8 cellular contexts compared by ENCODE assay signal in the genomic region with DNA sequence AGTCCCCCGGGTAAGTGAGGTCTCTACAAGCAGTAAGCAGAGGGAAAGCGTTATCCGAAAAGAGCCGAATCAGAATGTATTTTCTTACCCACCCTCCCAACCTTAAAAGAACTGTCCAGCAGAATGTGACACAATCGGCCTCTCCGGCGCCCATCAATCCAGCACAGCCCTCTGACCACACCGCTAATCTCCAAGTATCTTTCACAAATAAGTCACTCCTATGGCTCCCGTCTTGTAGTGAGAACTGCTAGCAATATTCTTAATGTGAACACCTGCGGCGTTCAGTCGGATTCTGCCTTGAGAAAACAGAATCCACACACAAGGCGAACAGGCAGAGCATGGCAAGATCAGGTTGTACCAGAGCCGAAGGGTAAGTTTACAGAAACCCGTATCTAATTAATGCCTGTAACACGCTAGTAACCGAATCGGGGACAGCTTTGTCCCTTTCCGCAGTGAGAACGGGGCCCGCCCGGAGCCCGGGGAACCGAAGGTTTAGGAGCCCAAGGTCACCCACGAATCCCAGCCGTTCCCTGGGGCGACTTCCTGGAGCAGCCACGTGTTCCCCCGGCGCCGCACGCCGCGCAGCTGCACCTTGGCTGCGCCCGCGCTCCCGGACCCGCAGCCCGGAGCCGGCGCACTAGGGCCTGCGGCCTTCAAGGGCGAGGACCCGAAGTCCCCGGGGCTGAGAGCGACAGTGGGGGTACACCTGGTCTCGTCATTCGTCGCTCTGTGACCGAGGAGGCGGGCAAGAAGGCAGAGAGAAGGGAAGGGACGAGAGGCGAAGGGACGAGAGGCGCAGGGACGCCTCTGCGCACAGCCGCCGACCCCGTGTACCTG. TPM values are rescaled to one million over a fixed set of nuclear protein-coding genes. Genes with fewer than 3 reads are reported as not detected.
DNase-seq lines count a peak whose midpoint lies in the region; ATAC-seq, FAIRE-seq and TF ChIP-seq lines count a peak whose summit lies in the region.

No MANE protein-coding gene starts in this region.

- peak; percentile 44 for ATAC-seq in HG02840 (IDR thresholded peaks at IDR 0.05; ENCODE audit: low FRiP score, unreplicated experiment)

- TF ChIP-seq CTCF in kidney epithelial cell (IDR thresholded peaks at IDR 0.05; ENCODE audit: insufficient read depth, low read length, poor library complexity, severe bottlenecking), result no peak

- H3K27me3 ChIP-seq in kidney epithelial cell (ENCODE audit: control insufficient read depth, insufficient read depth, low read length), result no peaks in the 10 kb centered on the region

- FAIRE-seq in GM18507 (lab: Jason Lieb, UNC), result peak; percentile 42

- DNase-seq in GM18507 (ENCODE audit: extremely low spot score, insufficient read length, low read depth), result peak; percentile 23
- DNase-seq in NCI-H146 treated with DMSO at 0.1 percent for 48 hours (lab: John Stamatoyannopoulos, UW; ENCODE audit: unreplicated experiment), result peak; percentile 47
- peak; percentile 23 for DNase-seq in activated CD4-positive, CD25-positive, alpha-beta regulatory T cell treated with anti-CD3 and anti-CD28 coated beads, Interleukin-2, amount 50 U/mL, for 16 hours (ENCODE audit: low read depth, low spot score)
- DNase-seq in central memory CD4-positive, alpha-beta T cell, result peak; percentile 60
- DNase-seq in kidney epithelial cell (ENCODE audit: low read depth), result no peak
- DNase-seq in stimulated activated CD4-positive, alpha-beta T cell treated with anti-CD3 and anti-CD28 coated beads, Interleukin-15, amount 100 ng/mL, for 1 hour (ENCODE audit: low read depth in 1 of 2, low spot score in 1 of 2), result peak; percentile 15 to 42
- no peak for DNase-seq in GF-D8 (lab: John Stamatoyannopoulos, UW)

- H3K4me3 ChIP-seq in kidney epithelial cell (ENCODE audit: low read depth, low read length), result peak overlapping the region; percentile 91

- H3K36me3 ChIP-seq in kidney epithelial cell (ENCODE audit: control insufficient read depth, insufficient read depth, low read length), result no peaks in the 10 kb centered on the region

RNA-seq across cellular contexts. Expression of gene TFRC, which starts 0.7 kb away (rescaled TPM):
- 81.9 and 97.9 TPM in 2 replicates for total RNA-seq in kidney epithelial cell

Comparison
In these comparisons a context has a peak if more than half of its experiments do, and no peak if none do; other contexts are left out.
1. DNase-seq: peak in GM18507 (single experiment), NCI-H146 treated with DMSO at 0.1 percent for 48 hours (single experiment), activated CD4-positive, CD25-positive, alpha-beta regulatory T cell treated with anti-CD3 and anti-CD28 coated beads, Interleukin-2, amount 50 U/mL, for 16 hours (single experiment), central memory CD4-positive, alpha-beta T cell (single experiment) and stimulated activated CD4-positive, alpha-beta T cell treated with anti-CD3 and anti-CD28 coated beads, Interleukin-15, amount 100 ng/mL, for 1 hour (2 of 2); none in kidney epithelial cell (single experiment) and GF-D8 (single experiment).